ENCODE assay signal across 16 cellular contexts in genomic region chr18:3653859-3654441, GRCh38.
DNase-seq lines count a peak whose midpoint lies in the region; ATAC-seq and TF ChIP-seq lines count a peak whose summit lies in the region.
"Had no signal": no experiment of that assay in that cellular context is flagged by ENCODE, and none has a peak within 500 bp of the region (broad histone marks: within the 10 kb centered on the region; RNA-seq: fewer than 3 reads in every experiment).

No MANE protein-coding gene starts in this region.

- H3K27ac Mint-ChIP-seq in GM23338 (peak overlapping the region; percentile 13; the same call in 1 of the 2 replicates), neural crest cell (ENCODE audit: unreplicated experiment) (peak overlapping the region; percentile 87)
- no peak overlapping the region for H3K27ac Mint-ChIP-seq in natural killer cell treated with Interleukin-12 subunit alpha and Interleukin-12 subunit beta and Interleukin-15 and Interleukin-18, amount 100 ng/mL, for 72 hours
- H3K27ac Mint-ChIP-seq: activated B cell treated with CpG ODN at 0.5 μM for 24 hours, IgD-negative memory B cell, natural killer cell had no signal

- H3K36me3 Mint-ChIP-seq in GM23338 (ENCODE audit: low read depth) (peaks cover 8% of the 10 kb centered on the region; the same call in 2 of the 3 replicates), neural crest cell (ENCODE audit: low read depth) (no peaks in the 10 kb centered on the region)
- no peaks in the 10 kb centered on the region for H3K36me3 Mint-ChIP-seq in natural killer cell treated with Interleukin-12 subunit alpha and Interleukin-12 subunit beta and Interleukin-15 and Interleukin-18, amount 100 ng/mL, for 72 hours
- H3K36me3 Mint-ChIP-seq: CD4-positive, alpha-beta memory T cell; IgD-negative memory B cell; natural killer cell had no signal

- TF ChIP-seq CTCF in GM23338 (conservative IDR thresholded peaks at IDR 0.05; ENCODE audit: low read depth in 2 of 2), result no peak
- TF ChIP-seq CTCF in neural crest cell (conservative IDR thresholded peaks at IDR 0.05), result no peak

- no peaks in the 10 kb centered on the region for H4K20me1 ChIP-seq in GM23338 (replicated peaks; ENCODE audit: insufficient read depth)

- no peaks in the 10 kb centered on the region for H3K36me3 ChIP-seq in GM23338 (ENCODE audit: insufficient read depth)
- H3K36me3 ChIP-seq: heart right ventricle had no signal

- DNase-seq in GM23338 (ENCODE audit: low spot score) (no peak), neural crest cell (ENCODE audit: low read depth, low spot score) (no peak), cortex of kidney (lab: John Stamatoyannopoulos, UW) (no peak), cerebellum (ENCODE audit: low spot score) (no peak)
- no peak for DNase-seq in natural killer cell treated with Interleukin-12 subunit alpha and Interleukin-12 subunit beta and Interleukin-15 and Interleukin-18, amount 100 ng/mL, for 72 hours (ENCODE audit: low spot score)
- DNase-seq: activated B cell treated with CpG ODN at 0.5 μM for 24 hours; activated T-cell treated with anti-CD3 and anti-CD28 coated beads, Interleukin-2, amount 50 U/mL, for 1 hour; CD4-positive, alpha-beta memory T cell; heart right ventricle; natural killer cell; NCI-H1417; substantia nigra had no signal

- peaks cover 24% of the 10 kb centered on the region for H3F3A ChIP-seq in GM23338 (replicated peaks; ENCODE audit: low read depth)

- no peaks in the 10 kb centered on the region for H3K9me3 Mint-ChIP-seq in GM23338
- no peaks in the 10 kb centered on the region for H3K9me3 Mint-ChIP-seq in neural crest cell
- H3K9me3 Mint-ChIP-seq in natural killer cell treated with Interleukin-12 subunit alpha and Interleukin-12 subunit beta and Interleukin-15 and Interleukin-18, amount 100 ng/mL, for 72 hours, result no peaks in the 10 kb centered on the region
- H3K9me3 Mint-ChIP-seq: activated B cell treated with CpG ODN at 0.5 μM for 24 hours; CD4-positive, alpha-beta memory T cell; IgD-negative memory B cell; natural killer cell had no signal

- no peak overlapping the region for H2AFZ ChIP-seq in GM23338

- H3K4me3 ChIP-seq in GM23338, result no peak overlapping the region
- H3K4me3 ChIP-seq: heart right ventricle had no signal

- H3K79me2 ChIP-seq in GM23338 (replicated peaks; ENCODE audit: insufficient read depth), result no peaks in the 10 kb centered on the region

- H3K4me1 Mint-ChIP-seq in GM23338 (peaks cover 34% of the 10 kb centered on the region), neural crest cell (peaks cover 63% of the 10 kb centered on the region)
- peaks cover 9 to 22% of the 10 kb centered on the region in 2 donors for H3K4me1 Mint-ChIP-seq in natural killer cell treated with Interleukin-12 subunit alpha and Interleukin-12 subunit beta and Interleukin-15 and Interleukin-18, amount 100 ng/mL, for 72 hours (ENCODE audit: low read depth in 2 of 2)
- H3K4me1 Mint-ChIP-seq: CD4-positive, alpha-beta memory T cell; IgD-negative memory B cell; natural killer cell had no signal

- peaks cover 13% of the 10 kb centered on the region for H3K27me3 Mint-ChIP-seq in GM23338 (ENCODE audit: insufficient read depth, low read depth, poor library complexity)
- no peaks in the 10 kb centered on the region for H3K27me3 Mint-ChIP-seq in neural crest cell (ENCODE audit: low read depth)
- peaks cover 5 to 6% of the 10 kb centered on the region in 2 donors for H3K27me3 Mint-ChIP-seq in natural killer cell treated with Interleukin-12 subunit alpha and Interleukin-12 subunit beta and Interleukin-15 and Interleukin-18, amount 100 ng/mL, for 72 hours

- ATAC-seq in GM23338 (no peak), HG03354 (IDR thresholded peaks at IDR 0.05; ENCODE audit: poor library complexity, severe bottlenecking, unreplicated experiment) (no peak)
- ATAC-seq in natural killer cell treated with Interleukin-12 subunit alpha and Interleukin-12 subunit beta and Interleukin-15 and Interleukin-18, amount 100 ng/mL, for 72 hours, result no peak
- ATAC-seq: heart right ventricle, natural killer cell had no signal

- H3K4me1 ChIP-seq in GM23338 (ENCODE audit: insufficient read depth), result peaks cover 36% of the 10 kb centered on the region

- no peaks in the 10 kb centered on the region for H3K27me3 ChIP-seq in GM23338 (ENCODE audit: insufficient read depth)
- H3K27me3 ChIP-seq: heart right ventricle had no signal

- H3K27ac ChIP-seq in GM23338 (ENCODE audit: low read depth) (no peak overlapping the region), angular gyrus (ENCODE audit: low read depth, low read length) (peak overlapping the region; percentile 59)

- H3K4me3 Mint-ChIP-seq in GM23338 (no peak overlapping the region), neural crest cell (peak overlapping the region; percentile 40)
- no peak overlapping the region for H3K4me3 Mint-ChIP-seq in natural killer cell treated with Interleukin-12 subunit alpha and Interleukin-12 subunit beta and Interleukin-15 and Interleukin-18, amount 100 ng/mL, for 72 hours
- H3K4me3 Mint-ChIP-seq: activated B cell treated with CpG ODN at 0.5 μM for 24 hours; CD4-positive, alpha-beta memory T cell; IgD-negative memory B cell; natural killer cell had no signal

- no peak overlapping the region for H3K4me2 ChIP-seq in GM23338

- H3K9me2 ChIP-seq in GM23338 (ENCODE audit: insufficient read depth), result no peaks in the 10 kb centered on the region

TF ChIP-seq in GM23338, 12 proteins besides CTCF, POLR2A, EP300 and RAD21 (continues in another document):
- TF ChIP-seq STAT1 (IDR thresholded peaks at IDR 0.05; ENCODE audit: unreplicated experiment) (no peak), EZH2phosphoT487 (IDR thresholded peaks at IDR 0.05; ENCODE audit: unreplicated experiment) (no peak), ZNF331 (CRISPR knock-in tag; IDR thresholded peaks at IDR 0.05; ENCODE audit: low read depth) (no peak), EZH2 (IDR thresholded peaks at IDR 0.05; ENCODE audit: low read depth, unreplicated experiment) (no peak), ZNF114 (CRISPR knock-in tag; IDR thresholded peaks at IDR 0.05) (no peak), NANOG (IDR thresholded peaks at IDR 0.05; ENCODE audit: borderline replicate concordance) (no peak)
- TF ChIP-seq, protein P1, sequence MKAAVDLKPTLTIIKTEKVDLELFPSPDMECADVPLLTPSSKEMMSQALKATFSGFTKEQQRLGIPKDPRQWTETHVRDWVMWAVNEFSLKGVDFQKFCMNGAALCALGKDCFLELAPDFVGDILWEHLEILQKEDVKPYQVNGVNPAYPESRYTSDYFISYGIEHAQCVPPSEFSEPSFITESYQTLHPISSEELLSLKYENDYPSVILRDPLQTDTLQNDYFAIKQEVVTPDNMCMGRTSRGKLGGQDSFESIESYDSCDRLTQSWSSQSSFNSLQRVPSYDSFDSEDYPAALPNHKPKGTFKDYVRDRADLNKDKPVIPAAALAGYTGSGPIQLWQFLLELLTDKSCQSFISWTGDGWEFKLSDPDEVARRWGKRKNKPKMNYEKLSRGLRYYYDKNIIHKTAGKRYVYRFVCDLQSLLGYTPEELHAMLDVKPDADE (IDR thresholded peaks at IDR 0.05), result no peak

TF ChIP-seq in PFSK-1, 5 proteins besides CTCF, POLR2A, EP300 and RAD21:
- TF ChIP-seq FOXP2 (optimal IDR thresholded peaks at IDR 0.05; ENCODE audit: borderline replicate concordance, extremely low read depth, extremely low read length, insufficient read depth), result peak; percentile 44
- TF ChIP-seq, protein P2, sequence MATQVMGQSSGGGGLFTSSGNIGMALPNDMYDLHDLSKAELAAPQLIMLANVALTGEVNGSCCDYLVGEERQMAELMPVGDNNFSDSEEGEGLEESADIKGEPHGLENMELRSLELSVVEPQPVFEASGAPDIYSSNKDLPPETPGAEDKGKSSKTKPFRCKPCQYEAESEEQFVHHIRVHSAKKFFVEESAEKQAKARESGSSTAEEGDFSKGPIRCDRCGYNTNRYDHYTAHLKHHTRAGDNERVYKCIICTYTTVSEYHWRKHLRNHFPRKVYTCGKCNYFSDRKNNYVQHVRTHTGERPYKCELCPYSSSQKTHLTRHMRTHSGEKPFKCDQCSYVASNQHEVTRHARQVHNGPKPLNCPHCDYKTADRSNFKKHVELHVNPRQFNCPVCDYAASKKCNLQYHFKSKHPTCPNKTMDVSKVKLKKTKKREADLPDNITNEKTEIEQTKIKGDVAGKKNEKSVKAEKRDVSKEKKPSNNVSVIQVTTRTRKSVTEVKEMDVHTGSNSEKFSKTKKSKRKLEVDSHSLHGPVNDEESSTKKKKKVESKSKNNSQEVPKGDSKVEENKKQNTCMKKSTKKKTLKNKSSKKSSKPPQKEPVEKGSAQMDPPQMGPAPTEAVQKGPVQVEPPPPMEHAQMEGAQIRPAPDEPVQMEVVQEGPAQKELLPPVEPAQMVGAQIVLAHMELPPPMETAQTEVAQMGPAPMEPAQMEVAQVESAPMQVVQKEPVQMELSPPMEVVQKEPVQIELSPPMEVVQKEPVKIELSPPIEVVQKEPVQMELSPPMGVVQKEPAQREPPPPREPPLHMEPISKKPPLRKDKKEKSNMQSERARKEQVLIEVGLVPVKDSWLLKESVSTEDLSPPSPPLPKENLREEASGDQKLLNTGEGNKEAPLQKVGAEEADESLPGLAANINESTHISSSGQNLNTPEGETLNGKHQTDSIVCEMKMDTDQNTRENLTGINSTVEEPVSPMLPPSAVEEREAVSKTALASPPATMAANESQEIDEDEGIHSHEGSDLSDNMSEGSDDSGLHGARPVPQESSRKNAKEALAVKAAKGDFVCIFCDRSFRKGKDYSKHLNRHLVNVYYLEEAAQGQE (IDR thresholded peaks at IDR 0.05; ENCODE audit: insufficient read depth in 1 of 2, low read depth in 2 of 2, low read length in 2 of 2), result peak in 1 of 2 experiments; percentile 7; a peak in 1 of 4 replicates
- no peak for TF ChIP-seq SIN3A (IDR thresholded peaks at IDR 0.05; ENCODE audit: borderline replicate concordance, insufficient read depth, low read length)
- TF ChIP-seq TAF1 (IDR thresholded peaks at IDR 0.05; ENCODE audit: borderline replicate concordance, insufficient read depth, low read length), result no peak
TF ChIP-seq in PFSK-1: peak in this region for 2.

Comparison
In these comparisons a context has a peak if more than half of its experiments do, and no peak if none do; other contexts are left out.
1. H3K27ac Mint-ChIP-seq: peak in GM23338 (single experiment) and neural crest cell (single experiment); none in natural killer cell treated with Interleukin-12 subunit alpha and Interleukin-12 subunit beta and Interleukin-15 and Interleukin-18, amount 100 ng/mL, for 72 hours (0 of 2).